Comparison of ENCODE assay signal across 8 cellular contexts in genomic region chr7:25950488-25951413, GRCh38.
A peak's percentile ranks its signal among the peaks of the same experiment; 100 is the strongest.
DNase-seq lines count a peak whose midpoint lies in the region; TF ChIP-seq lines count a peak whose summit lies in the region.

No MANE protein-coding gene starts in this region.

- H3K4me1 ChIP-seq in esophagus (ENCODE audit: control insufficient read depth in 2 of 2, insufficient read depth in 2 of 2, low read length in 1 of 2) = peaks cover 0 to 2% of the 10 kb centered on the region in 2 donors
- H3K4me1 ChIP-seq in muscle layer of colon (ENCODE audit: insufficient read depth, low read length) = no peaks in the 10 kb centered on the region

- H3K4me3 ChIP-seq in esophagus (ENCODE audit: low read depth in 1 of 2, low read length in 2 of 2) (peak overlapping the region; percentile 63 to 82), muscle layer of colon (ENCODE audit: low read depth in 1 of 2, low read length in 2 of 2) (peak overlapping the region; percentile 52 to 81)

- H3K27ac ChIP-seq in esophagus (ENCODE audit: low read depth in 2 of 2, low read length in 1 of 2) (peak overlapping the region in 1 of 2 donors; percentile 75), muscle layer of colon (ENCODE audit: low read depth, low read length) (no peak overlapping the region)

- no peaks in the 10 kb centered on the region for H3K36me3 ChIP-seq in esophagus (ENCODE audit: control insufficient read depth in 2 of 2, insufficient read depth in 2 of 2, low read length in 1 of 2)
- no peaks in the 10 kb centered on the region for H3K36me3 ChIP-seq in muscle layer of colon (ENCODE audit: insufficient read depth, low read length)

- no peaks in the 10 kb centered on the region for H3K27me3 ChIP-seq in esophagus (ENCODE audit: control insufficient read depth in 1 of 2, insufficient read depth in 2 of 2, low read length in 2 of 2)
- peaks cover 0 to 4% of the 10 kb centered on the region in 2 donors for H3K27me3 ChIP-seq in muscle layer of colon (ENCODE audit: control insufficient read depth in 1 of 2, insufficient read depth in 2 of 2, low read length in 2 of 2)

- no peaks in the 10 kb centered on the region for H3K9me3 ChIP-seq in esophagus (ENCODE audit: control insufficient read depth in 2 of 2, insufficient read depth in 1 of 2, low read depth in 1 of 2, low read length in 1 of 2)
- H3K9me3 ChIP-seq in muscle layer of colon (ENCODE audit: low read length) = no peaks in the 10 kb centered on the region

- 1% methylated on average over 72 to 86 of the region's 86 CpGs for WGBS in esophagus, 2 donors

- DNase-seq in COR-L47 (lab: John Stamatoyannopoulos, UW) = peak; percentile 91
- DNase-seq in GM20000 (ENCODE audit: low spot score) = peak; percentile 98
- DNase-seq in HS-27A (ENCODE audit: low read depth) = peak; percentile 29
- DNase-seq in NOMO-1 treated with DMSO at 0.1 percent for 48 hours (lab: John Stamatoyannopoulos, UW; ENCODE audit: unreplicated experiment) = peak; percentile 96
- DNase-seq in activated T-cell treated with anti-CD3 and anti-CD28 coated beads for 24 hours (ENCODE audit: low read depth) = peak; percentile 73
- DNase-seq in stimulated activated CD8-positive, alpha-beta memory T cell treated with anti-CD3 and anti-CD28 coated beads, Interleukin-7, amount 100 ng/mL, for 1 hour (ENCODE audit: low read depth in 2 of 2) = peak; percentile 61 to 67

- no peak overlapping the region for H3K9ac ChIP-seq in muscle layer of colon (ENCODE audit: low read length)

- TF ChIP-seq CTCF in GM20000 (IDR thresholded peaks at IDR 0.05; ENCODE audit: extremely low read depth, missing control alignments) = no peak

Comparison
In these comparisons a context has a peak if more than half of its experiments do, and no peak if none do; other contexts are left out.
1. DNase-seq: peak in every context shown above with its lines; median percentile 98 in GM20000; 96 in NOMO-1 treated with DMSO at 0.1 percent for 48 hours; 91 in COR-L47; 73 in activated T-cell treated with anti-CD3 and anti-CD28 coated beads for 24 hours; 64 in stimulated activated CD8-positive, alpha-beta memory T cell treated with anti-CD3 and anti-CD28 coated beads, Interleukin-7, amount 100 ng/mL, for 1 hour; 29 in HS-27A.